In genomic region chr3:50298836-50299637, GRCh38 we compare ENCODE assay signal across 8 cellular contexts. TPM values are rescaled to one million over a fixed set of nuclear protein-coding genes. Genes with fewer than 3 reads are reported as not detected.
DNase-seq lines count a peak whose midpoint lies in the region; ATAC-seq and TF ChIP-seq lines count a peak whose summit lies in the region.

HYAL3 (minus strand) TSS chr3:50299405; CDS start chr3:50295602, 3,803 bp downstream.
NAA80 (minus strand) TSS chr3:50299405; CDS start chr3:50297463, 1,942 bp downstream.

- peaks cover 26% of the 10 kb centered on the region for H3K79me2 ChIP-seq in mammary epithelial cell (ENCODE audit: insufficient read depth, low read length)

- H3K4me3 ChIP-seq in AG04449 (ENCODE audit: low read depth, low read length), result peak within 1 kb of the TSS; percentile 96
- peak within 1 kb of the TSS; percentile 94 to 99 (median 96) for H3K4me3 ChIP-seq in mammary epithelial cell (replicated peaks in 1 of 3; ENCODE audit: insufficient read depth in 1 of 3, low read depth in 2 of 3, low read length in 3 of 3)

- in situ Hi-C loops in mammary epithelial cell (cut with MboI; ENCODE audit: low sequenced_read_pairs in 2 of 2), result no loop called here

- no peaks in the 10 kb centered on the region for H3K9me3 ChIP-seq in mammary epithelial cell (replicated peaks; ENCODE audit: insufficient read depth, low read length)

- no peaks in the 10 kb centered on the region for H3K27me3 ChIP-seq in mammary epithelial cell (ENCODE audit: insufficient read depth, low read length)

- H3K4me2 ChIP-seq in mammary epithelial cell (ENCODE audit: insufficient read depth, low read depth, low read length), result peak within 1 kb of the TSS; percentile 99

- H3K9me3 Mint-ChIP-seq in immature natural killer cell, result no peaks in the 10 kb centered on the region

- H3K27ac ChIP-seq in VCaP, result peak within 1 kb of the TSS; percentile 90
- peak within 1 kb of the TSS; percentile 95 for H3K27ac ChIP-seq in mammary epithelial cell (ENCODE audit: insufficient read depth, low read depth, low read length)

- POLR2A ChIA-PET in AG04449 (lab: Yijun Ruan, JAX), result interaction anchor here (0.5 to 1.6 kb wide), 6 partner anchors 11 to 268 kb away, joined by 3 to 6 read pairs (median 4); partner anchors contain the start of gene C3orf18

- no peaks in the 10 kb centered on the region for H3K36me3 Mint-ChIP-seq in immature natural killer cell

- CTCF ChIA-PET in AG04449 (lab: Yijun Ruan, JAX) (interaction anchor here (1.0 to 3.5 kb wide), 16 partner anchors 10 to 177 kb away, joined by 3 to 12 read pairs (median 5); partner anchors contain the start of gene HYAL2), mammary epithelial cell (lab: Charles Lee; ENCODE audit: low non-redundant PET) (interaction anchor here (0.5 to 0.7 kb wide), 6 partner anchors 38 to 1020 kb away, joined by 3 to 9 read pairs (median 4); partner anchors contain the start of gene ZMYND10)

- peaks cover 24% of the 10 kb centered on the region for H3K4me1 ChIP-seq in mammary epithelial cell (ENCODE audit: insufficient read depth, low read length)

- peak within 1 kb of the TSS; percentile 84 for H3K9ac ChIP-seq in mammary epithelial cell (ENCODE audit: insufficient read depth, low read length)

- H3K4me1 Mint-ChIP-seq in immature natural killer cell, result peaks cover 27 to 34% of the 10 kb centered on the region in 2 donors

- dilution Hi-C loops in mammary epithelial cell (cut with HindIII; ENCODE audit: low sequenced_read_pairs), result no loop called here

- H4K20me1 ChIP-seq in mammary epithelial cell (ENCODE audit: insufficient read depth, low read length), result no peaks in the 10 kb centered on the region

- BruUV-seq in mammary epithelial cell (replicated peaks; lab: Mats Ljungman, UMichigan), result TSS peak; percentile 53

- ATAC-seq in GM18868 (IDR thresholded peaks at IDR 0.05; ENCODE audit: unreplicated experiment) (peak; percentile 85), HG03108 (IDR thresholded peaks at IDR 0.05; ENCODE audit: unreplicated experiment) (peak; percentile 77)

- peak within 1 kb of the TSS; percentile 95 to 99 (median 98) for H3K27ac Mint-ChIP-seq in immature natural killer cell

- H3K4me3 Mint-ChIP-seq in immature natural killer cell, result peak within 1 kb of the TSS; percentile 92 to 98 (median 95)

- intact Hi-C loops in mammary epithelial cell (cut with micrococcal nuclease), result loop anchor here (1.0 kb wide), 3 partner anchors 17 to 60 kb away; partner anchors contain the start of gene TMEM115

- under 1% methylated on average over 32 of the region's 61 CpGs for WGBS in mammary epithelial cell (ENCODE audit: low coverage, missing lambda C conversion rate)

- TF ChIP-seq CTCF in AG04449 (IDR thresholded peaks at IDR 0.05; ENCODE audit: insufficient read depth, low read length, missing control alignments), result peak; percentile 44
- TF ChIP-seq CTCF in VCaP (conservative IDR thresholded peaks at IDR 0.05), result peak; percentile 55
- TF ChIP-seq CTCF in mammary epithelial cell (conservative IDR thresholded peaks at IDR 0.05 in 1 of 2, IDR thresholded peaks at IDR 0.05 in 1 of 2; ENCODE audit: extremely low read depth in 1 of 2, insufficient read depth in 1 of 2, low read depth in 1 of 2, low read length in 2 of 2), result peak; percentile 11 to 40

- peak within 1 kb of the TSS; percentile 97 for H2AFZ ChIP-seq in mammary epithelial cell (ENCODE audit: low read depth, low read length)

- peak; percentile 97 for DNase-seq in AG04449 (ENCODE audit: low read depth, low spot score)
- peak; percentile 93 for DNase-seq in NCI-H2171 treated with DMSO at 0.1 percent for 48 hours (lab: John Stamatoyannopoulos, UW)
- peak; percentile 100 for DNase-seq in mammary epithelial cell
- peak; percentile 100 for DNase-seq in immature natural killer cell
- DNase-seq in smooth muscle cell of the brain vasculature (ENCODE audit: low read depth, low spot score), result peak; percentile 99

- H3K27me3 Mint-ChIP-seq in immature natural killer cell (ENCODE audit: low read depth in 3 of 3), result peaks cover 0 to 4% (median 0%) of the 10 kb centered on the region in 3 donors

- no peaks in the 10 kb centered on the region for H3K36me3 ChIP-seq in mammary epithelial cell (ENCODE audit: insufficient read depth, low read length)

RNA-seq across cellular contexts. Expression of gene HYAL3, which starts in this region (rescaled TPM):
- total RNA-seq in mammary epithelial cell, result 10 to 100 TPM in 1 of 2 donors, 1 to 10 TPM in 1; 9.7 to 12.7 TPM
- polyA plus RNA-seq in mammary epithelial cell (23.8 TPM), immature natural killer cell (1 to 10 TPM; 1.5 to 2.4 (median 2.2) TPM)
- 12.6 TPM for polyA minus RNA-seq in mammary epithelial cell

RNA-seq across cellular contexts. Expression of gene NAA80, which starts in this region (rescaled TPM):
- 10 to 100 TPM in 1 of 2 donors, 1 to 10 TPM in 1; 8.3 to 20.9 TPM for total RNA-seq in mammary epithelial cell
- polyA plus RNA-seq in mammary epithelial cell (14.6 TPM), immature natural killer cell (10 to 100 TPM in 2 of 3 donors, 1 to 10 TPM in 1; 4.7 to 13.4 (median 10.5) TPM)
- polyA minus RNA-seq in mammary epithelial cell, result 71.3 TPM

Comparison
In these comparisons a context has a peak if more than half of its experiments do, and no peak if none do; other contexts are left out.
1. Peak in every context shown above with its lines: DNase-seq, ATAC-seq, H3K4me3 ChIP-seq and H3K27ac ChIP-seq.